In the genomic region with DNA sequence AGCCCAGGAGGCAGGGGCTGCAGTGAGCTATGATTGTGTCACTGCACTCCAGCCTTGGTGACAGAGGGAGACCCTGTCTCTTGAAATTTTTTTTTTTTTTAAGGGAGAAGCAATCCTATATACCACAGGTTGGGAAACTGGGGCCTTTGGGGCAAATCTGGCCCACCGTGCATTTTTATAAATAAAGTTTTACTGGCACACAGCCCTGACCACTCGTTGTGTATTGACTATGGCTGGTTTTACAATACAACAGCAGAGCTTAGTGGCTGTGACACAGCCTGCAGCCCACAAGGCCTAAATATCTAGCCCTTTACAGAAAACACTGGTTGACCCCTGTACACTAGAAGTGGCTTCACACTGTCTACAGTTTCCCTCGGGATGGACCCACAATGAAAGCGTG, we compare ENCODE assay signal across 2 cellular contexts.
TF ChIP-seq lines count a peak whose summit lies in the region.

No MANE protein-coding gene starts in this region.

TF ChIP-seq in GM12878, 131 proteins besides CTCF, POLR2A, EP300 and RAD21:
- TF ChIP-seq MYC (IDR thresholded peaks at IDR 0.05; ENCODE audit: insufficient read depth, insufficient read length, insufficient replicate concordance, low read length, severe bottlenecking) (no peak), RCOR1 (conservative IDR thresholded peaks at IDR 0.05; ENCODE audit: low read depth, low read length) (no peak), BRCA1 (IDR thresholded peaks at IDR 0.05; ENCODE audit: low read depth, low read length) (no peak), TCF12 (IDR thresholded peaks at IDR 0.05; ENCODE audit: low read depth, low read length) (no peak)
- TF ChIP-seq, protein P1, sequence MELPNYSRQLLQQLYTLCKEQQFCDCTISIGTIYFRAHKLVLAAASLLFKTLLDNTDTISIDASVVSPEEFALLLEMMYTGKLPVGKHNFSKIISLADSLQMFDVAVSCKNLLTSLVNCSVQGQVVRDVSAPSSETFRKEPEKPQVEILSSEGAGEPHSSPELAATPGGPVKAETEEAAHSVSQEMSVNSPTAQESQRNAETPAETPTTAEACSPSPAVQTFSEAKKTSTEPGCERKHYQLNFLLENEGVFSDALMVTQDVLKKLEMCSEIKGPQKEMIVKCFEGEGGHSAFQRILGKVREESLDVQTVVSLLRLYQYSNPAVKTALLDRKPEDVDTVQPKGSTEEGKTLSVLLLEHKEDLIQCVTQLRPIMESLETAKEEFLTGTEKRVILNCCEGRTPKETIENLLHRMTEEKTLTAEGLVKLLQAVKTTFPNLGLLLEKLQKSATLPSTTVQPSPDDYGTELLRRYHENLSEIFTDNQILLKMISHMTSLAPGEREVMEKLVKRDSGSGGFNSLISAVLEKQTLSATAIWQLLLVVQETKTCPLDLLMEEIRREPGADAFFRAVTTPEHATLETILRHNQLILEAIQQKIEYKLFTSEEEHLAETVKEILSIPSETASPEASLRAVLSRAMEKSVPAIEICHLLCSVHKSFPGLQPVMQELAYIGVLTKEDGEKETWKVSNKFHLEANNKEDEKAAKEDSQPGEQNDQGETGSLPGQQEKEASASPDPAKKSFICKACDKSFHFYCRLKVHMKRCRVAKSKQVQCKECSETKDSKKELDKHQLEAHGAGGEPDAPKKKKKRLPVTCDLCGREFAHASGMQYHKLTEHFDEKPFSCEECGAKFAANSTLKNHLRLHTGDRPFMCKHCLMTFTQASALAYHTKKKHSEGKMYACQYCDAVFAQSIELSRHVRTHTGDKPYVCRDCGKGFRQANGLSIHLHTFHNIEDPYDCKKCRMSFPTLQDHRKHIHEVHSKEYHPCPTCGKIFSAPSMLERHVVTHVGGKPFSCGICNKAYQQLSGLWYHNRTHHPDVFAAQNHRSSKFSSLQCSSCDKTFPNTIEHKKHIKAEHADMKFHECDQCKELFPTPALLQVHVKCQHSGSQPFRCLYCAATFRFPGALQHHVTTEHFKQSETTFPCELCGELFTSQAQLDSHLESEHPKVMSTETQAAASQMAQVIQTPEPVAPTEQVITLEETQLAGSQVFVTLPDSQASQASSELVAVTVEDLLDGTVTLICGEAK (IDR thresholded peaks at IDR 0.05; ENCODE audit: borderline replicate concordance), result peak; percentile 66

TF ChIP-seq in HEK293T, 16 proteins besides CTCF, POLR2A, EP300 and RAD21 (continued from another document):
- TF ChIP-seq FOXK2 (IDR thresholded peaks at IDR 0.05) (no peak), ARNT (IDR thresholded peaks at IDR 0.05) (no peak), SP1 (IDR thresholded peaks at IDR 0.05) (no peak), ZNF384 (IDR thresholded peaks at IDR 0.05) (no peak), FOXM1 (IDR thresholded peaks at IDR 0.05; ENCODE audit: borderline replicate concordance) (no peak), FOXA1 (IDR thresholded peaks at IDR 0.05) (no peak), BHLHE40 (IDR thresholded peaks at IDR 0.05; ENCODE audit: borderline replicate concordance) (no peak), ELF4 (IDR thresholded peaks at IDR 0.05) (no peak), CTBP1 (IDR thresholded peaks at IDR 0.05; ENCODE audit: borderline replicate concordance) (no peak), SUZ12 (IDR thresholded peaks at IDR 0.05) (no peak), TARDBP (IDR thresholded peaks at IDR 0.05) (no peak), L3MBTL2 (conservative IDR thresholded peaks at IDR 0.05) (no peak), NFRKB (IDR thresholded peaks at IDR 0.05) (no peak), HDGF (IDR thresholded peaks at IDR 0.05; ENCODE audit: borderline replicate concordance) (no peak)
- TF ChIP-seq, protein P2, sequence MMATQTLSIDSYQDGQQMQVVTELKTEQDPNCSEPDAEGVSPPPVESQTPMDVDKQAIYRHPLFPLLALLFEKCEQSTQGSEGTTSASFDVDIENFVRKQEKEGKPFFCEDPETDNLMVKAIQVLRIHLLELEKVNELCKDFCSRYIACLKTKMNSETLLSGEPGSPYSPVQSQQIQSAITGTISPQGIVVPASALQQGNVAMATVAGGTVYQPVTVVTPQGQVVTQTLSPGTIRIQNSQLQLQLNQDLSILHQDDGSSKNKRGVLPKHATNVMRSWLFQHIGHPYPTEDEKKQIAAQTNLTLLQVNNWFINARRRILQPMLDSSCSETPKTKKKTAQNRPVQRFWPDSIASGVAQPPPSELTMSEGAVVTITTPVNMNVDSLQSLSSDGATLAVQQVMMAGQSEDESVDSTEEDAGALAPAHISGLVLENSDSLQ (IDR thresholded peaks at IDR 0.05), result no peak
